Comparison of ENCODE assay signal across 9 cellular contexts in genomic region chr4:30720021-30720655, GRCh38. TPM values are rescaled to one million over a fixed set of nuclear protein-coding genes. Genes with fewer than 3 reads are reported as not detected.
DNase-seq lines count a peak whose midpoint lies in the region; ATAC-seq and TF ChIP-seq lines count a peak whose summit lies in the region.
"Had no signal": no experiment of that assay in that cellular context is flagged by ENCODE, and none has a peak within 500 bp of the region (broad histone marks: within the 10 kb centered on the region; RNA-seq: fewer than 3 reads in every experiment).

A gene with protein sequence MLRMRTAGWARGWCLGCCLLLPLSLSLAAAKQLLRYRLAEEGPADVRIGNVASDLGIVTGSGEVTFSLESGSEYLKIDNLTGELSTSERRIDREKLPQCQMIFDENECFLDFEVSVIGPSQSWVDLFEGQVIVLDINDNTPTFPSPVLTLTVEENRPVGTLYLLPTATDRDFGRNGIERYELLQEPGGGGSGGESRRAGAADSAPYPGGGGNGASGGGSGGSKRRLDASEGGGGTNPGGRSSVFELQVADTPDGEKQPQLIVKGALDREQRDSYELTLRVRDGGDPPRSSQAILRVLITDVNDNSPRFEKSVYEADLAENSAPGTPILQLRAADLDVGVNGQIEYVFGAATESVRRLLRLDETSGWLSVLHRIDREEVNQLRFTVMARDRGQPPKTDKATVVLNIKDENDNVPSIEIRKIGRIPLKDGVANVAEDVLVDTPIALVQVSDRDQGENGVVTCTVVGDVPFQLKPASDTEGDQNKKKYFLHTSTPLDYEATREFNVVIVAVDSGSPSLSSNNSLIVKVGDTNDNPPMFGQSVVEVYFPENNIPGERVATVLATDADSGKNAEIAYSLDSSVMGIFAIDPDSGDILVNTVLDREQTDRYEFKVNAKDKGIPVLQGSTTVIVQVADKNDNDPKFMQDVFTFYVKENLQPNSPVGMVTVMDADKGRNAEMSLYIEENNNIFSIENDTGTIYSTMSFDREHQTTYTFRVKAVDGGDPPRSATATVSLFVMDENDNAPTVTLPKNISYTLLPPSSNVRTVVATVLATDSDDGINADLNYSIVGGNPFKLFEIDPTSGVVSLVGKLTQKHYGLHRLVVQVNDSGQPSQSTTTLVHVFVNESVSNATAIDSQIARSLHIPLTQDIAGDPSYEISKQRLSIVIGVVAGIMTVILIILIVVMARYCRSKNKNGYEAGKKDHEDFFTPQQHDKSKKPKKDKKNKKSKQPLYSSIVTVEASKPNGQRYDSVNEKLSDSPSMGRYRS (N-terminal part only) (plus strand): TSS chr4:30720369. CDS start chr4:30721423, 1,054 bp downstream.

- H3K4me1 Mint-ChIP-seq in HFFc6 (ENCODE audit: low read depth) (peaks cover 49% of the 10 kb centered on the region), nephron (peaks cover 26% of the 10 kb centered on the region)
- H3K4me1 Mint-ChIP-seq in activated CD4-positive, alpha-beta memory T cell treated with anti-CD3 and anti-CD28 coated beads for 36 hours (ENCODE audit: low read depth) = peaks cover 27% of the 10 kb centered on the region

- H3K27ac Mint-ChIP-seq in HFFc6 (no peak within 1 kb of the TSS; the same call in 1 of the 2 replicates), nephron (peak within 1 kb of the TSS; percentile 90 to 92 (median 90))
- peak within 1 kb of the TSS; percentile 28 for H3K27ac Mint-ChIP-seq in activated CD4-positive, alpha-beta memory T cell treated with anti-CD3 and anti-CD28 coated beads for 36 hours

- peak; percentile 14 for ATAC-seq in gastroesophageal sphincter
- ATAC-seq: K562 had no signal

- 0% methylated on average over 4 to 29 of the region's 43 CpGs for WGBS in gastroesophageal sphincter (ENCODE audit: low coverage in 1 of 2), 2 donors

- H3K4me3 ChIP-seq in gastroesophageal sphincter = peak within 1 kb of the TSS; percentile 84 to 88
- H3K4me3 ChIP-seq: K562 had no signal

- H3K9me3 ChIP-seq in gastroesophageal sphincter = no peaks in the 10 kb centered on the region

- no peaks in the 10 kb centered on the region; the same call in 1 of the 2 replicates for H3K36me3 Mint-ChIP-seq in HFFc6 (ENCODE audit: low read depth)
- H3K36me3 Mint-ChIP-seq in activated CD4-positive, alpha-beta memory T cell treated with anti-CD3 and anti-CD28 coated beads for 36 hours = peaks cover 12% of the 10 kb centered on the region
- H3K36me3 Mint-ChIP-seq in nephron (ENCODE audit: low read depth) = peaks cover 23% of the 10 kb centered on the region

- H3K9me3 Mint-ChIP-seq in HFFc6 = peaks cover 6% of the 10 kb centered on the region
- no peaks in the 10 kb centered on the region for H3K9me3 Mint-ChIP-seq in activated CD4-positive, alpha-beta memory T cell treated with anti-CD3 and anti-CD28 coated beads for 36 hours
- no peaks in the 10 kb centered on the region for H3K9me3 Mint-ChIP-seq in nephron

- H3K4me3 Mint-ChIP-seq in HFFc6 (peak within 1 kb of the TSS; percentile 85), nephron (peak within 1 kb of the TSS; percentile 88 to 98 (median 92))
- H3K4me3 Mint-ChIP-seq in activated CD4-positive, alpha-beta memory T cell treated with anti-CD3 and anti-CD28 coated beads for 36 hours = peak within 1 kb of the TSS; percentile 50

- TF ChIP-seq POLR2A in gastroesophageal sphincter (IDR thresholded peaks at IDR 0.05) = peak in 1 of 2 donors; percentile 16

- no peaks in the 10 kb centered on the region for H3K36me3 ChIP-seq in gastroesophageal sphincter

- peaks cover 0 to 52% (median 0%) of the 10 kb centered on the region in 3 donors for H3K4me1 ChIP-seq in gastroesophageal sphincter

- POLR2A ChIA-PET in activated CD4-positive, alpha-beta memory T cell treated with anti-CD3 and anti-CD28 coated beads for 36 hours (lab: Charles Lee) = no interaction called here

- peaks cover 16% of the 10 kb centered on the region for H3K27me3 ChIP-seq in gastroesophageal sphincter

- H3K27me3 Mint-ChIP-seq in HFFc6 (ENCODE audit: insufficient read depth) (peaks cover 28% of the 10 kb centered on the region), nephron (ENCODE audit: low read depth) (peaks cover 27% of the 10 kb centered on the region)
- H3K27me3 Mint-ChIP-seq in activated CD4-positive, alpha-beta memory T cell treated with anti-CD3 and anti-CD28 coated beads for 36 hours = peaks cover 61% of the 10 kb centered on the region

- DNase-seq in HFFc6 = peak; percentile 11
- DNase-seq in activated CD4-positive, alpha-beta memory T cell treated with anti-CD3 and anti-CD28 coated beads for 36 hours = peak; percentile 28
- DNase-seq in NCI-H187 treated with DMSO at 0.1 percent for 48 hours (lab: John Stamatoyannopoulos, UW) = no peak
- no peak for DNase-seq in cerebellar nuclear complex (lab: John Stamatoyannopoulos, UW)
- no peak for DNase-seq in NCI-H128 (lab: John Stamatoyannopoulos, UW; ENCODE audit: unreplicated experiment)

- H3K27ac ChIP-seq in C4-2B = peak within 1 kb of the TSS; percentile 68
- peak within 1 kb of the TSS; percentile 52 to 87 (median 84) for H3K27ac ChIP-seq in gastroesophageal sphincter

- CTCF ChIA-PET in activated CD4-positive, alpha-beta memory T cell treated with anti-CD3 and anti-CD28 coated beads for 36 hours (lab: Charles Lee) = no interaction called here

- no peak for TF ChIP-seq CTCF in C4-2B (conservative IDR thresholded peaks at IDR 0.05)
- TF ChIP-seq CTCF in HFFc6 (IDR thresholded peaks at IDR 0.05) = no peak
- TF ChIP-seq CTCF in gastroesophageal sphincter (IDR thresholded peaks at IDR 0.05) = no peak
- TF ChIP-seq CTCF in nephron (IDR thresholded peaks at IDR 0.05; ENCODE audit: unreplicated experiment in 3 of 3) = no peak

- intact Hi-C loops in activated CD4-positive, alpha-beta memory T cell treated with anti-CD3 and anti-CD28 coated beads for 36 hours (cut with micrococcal nuclease) = no loop called here

- no peak for TF ChIP-seq EP300 in gastroesophageal sphincter (IDR thresholded peaks at IDR 0.05)

RNA-seq across cellular contexts. Expression of the gene that starts here (rescaled TPM):
- total RNA-seq in HFFc6 (2021; fragmentation: NEBNext Ultra II Directional; extraction: Animal tissue kit (Norgen Biotek cat#: 25700)) = 1 to 10 TPM in 2 of 6 experiments, under 1 TPM in 3, not detected in 1; 0.02 to 1.1 (median 0.23) TPM
- total RNA-seq in activated CD4-positive, alpha-beta memory T cell treated with anti-CD3 and anti-CD28 coated beads for 36 hours = not detected
- 100 to 1,000 TPM; 225 to 364 (median 314) TPM for total RNA-seq in gastroesophageal sphincter
- total RNA-seq: K562 had no signal

Comparison
In these comparisons a context has a peak if more than half of its experiments do, and no peak if none do; other contexts are left out.
1. RNA of the gene that starts here (total RNA-seq): 225 to 364 TPM in gastroesophageal sphincter; 0.02 to 1.1 TPM in HFFc6 and not detected in activated CD4-positive, alpha-beta memory T cell treated with anti-CD3 and anti-CD28 coated beads for 36 hours; every median in the first group is over 100 times any median in the second.
2. Peak in DNase-seq in activated CD4-positive, alpha-beta memory T cell treated with anti-CD3 and anti-CD28 coated beads for 36 hours; RNA of the gene not detected or under 1 TPM.
3. Peak in every context shown above with its lines, with median percentiles within 50 percentile points of each other: H3K4me3 Mint-ChIP-seq.